In the genomic region with DNA sequence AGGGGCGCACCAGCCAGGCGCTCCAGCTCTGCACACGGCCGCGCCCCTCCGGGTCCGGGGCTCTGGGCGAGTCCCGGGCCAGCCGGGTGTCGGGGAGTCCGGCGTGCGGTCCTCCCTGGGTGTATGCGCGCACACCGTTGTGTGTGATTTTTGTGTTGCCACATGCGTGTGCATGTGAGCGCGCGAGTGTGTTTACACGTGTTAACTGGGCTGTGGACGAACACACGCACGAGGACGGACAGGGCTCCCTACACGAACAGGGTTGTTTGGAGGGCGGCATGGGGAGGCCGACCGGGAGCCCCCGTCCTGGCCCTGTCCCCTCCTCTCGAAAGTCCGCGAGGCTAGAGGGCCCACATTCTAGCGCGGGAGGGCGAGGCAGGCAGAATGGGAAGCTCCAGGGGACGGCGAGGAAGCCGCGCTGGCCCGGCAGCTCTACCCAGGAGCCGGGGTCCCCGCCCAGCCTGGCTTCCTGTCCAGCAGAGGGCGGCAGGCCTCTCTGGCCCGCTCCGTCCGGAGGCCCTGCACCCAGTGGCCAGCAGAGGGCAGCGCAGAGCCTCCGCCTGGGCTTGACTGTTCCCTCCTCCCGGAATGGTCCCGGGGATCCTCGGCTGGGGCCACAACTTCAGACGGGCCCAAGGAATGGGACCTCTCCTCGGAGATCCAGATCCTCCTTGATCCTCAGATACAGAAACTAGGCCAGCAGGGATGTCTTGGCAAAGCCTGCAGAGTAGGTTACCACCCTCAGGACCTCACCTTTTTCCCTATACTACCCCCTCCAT, we compare ENCODE assay signal across 8 cellular contexts. TPM values are rescaled to one million over a fixed set of nuclear protein-coding genes. Genes with fewer than 3 reads are reported as not detected.
DNase-seq lines count a peak whose midpoint lies in the region; ATAC-seq and FAIRE-seq lines count a peak whose summit lies in the region.

No MANE protein-coding gene starts in this region.

- H3K9me3 ChIP-seq in BLaER1 treated with 17β-estradiol and CSF1 and Interleukin-3, amounts not matched to agents 10 nM and 100 nM (replicated peaks in 1 of 11), result no peaks in the 10 kb centered on the region
- no peaks in the 10 kb centered on the region for H3K9me3 ChIP-seq in neuron (ENCODE audit: low read length)
- H3K9me3 ChIP-seq in subcutaneous abdominal adipose tissue (ENCODE audit: control insufficient read depth in 5 of 5, low read length in 5 of 5), result no peaks in the 10 kb centered on the region

- H3K27me3 ChIP-seq in BLaER1 treated with 17β-estradiol and CSF1 and Interleukin-3, amounts not matched to agents 10 nM and 100 nM, result peaks cover 73 to 90% (median 86%) of the 10 kb centered on the region in 11 experiments
- H3K27me3 ChIP-seq in neuron (ENCODE audit: insufficient read depth, low read length) (peaks cover 21% of the 10 kb centered on the region), subcutaneous abdominal adipose tissue (ENCODE audit: control insufficient read depth in 5 of 5, insufficient read depth in 4 of 5, low read length in 5 of 5) (peaks cover 28 to 51% (median 34%) of the 10 kb centered on the region in 5 donors)

- H3K9ac ChIP-seq in BLaER1 treated with 17β-estradiol and CSF1 and Interleukin-3, amounts not matched to agents 10 nM and 100 nM, result peak overlapping the region in 9 of 11 experiments; percentile 2 to 66 (median 43); a peak in 15 of 22 replicates
- peak overlapping the region in 1 of 5 donors; percentile 38 for H3K9ac ChIP-seq in subcutaneous abdominal adipose tissue (ENCODE audit: low read length in 5 of 5)

- no peaks in the 10 kb centered on the region for H3K36me3 ChIP-seq in BLaER1 treated with 17β-estradiol and CSF1 and Interleukin-3, amounts not matched to agents 10 nM and 100 nM
- H3K36me3 ChIP-seq in neuron (ENCODE audit: insufficient read depth, low read length), result no peaks in the 10 kb centered on the region
- no peaks in the 10 kb centered on the region for H3K36me3 ChIP-seq in subcutaneous abdominal adipose tissue (ENCODE audit: control insufficient read depth in 5 of 5, insufficient read depth in 5 of 5, low read length in 5 of 5)

- peak overlapping the region; percentile 46 for H2AFZ ChIP-seq in neuron (ENCODE audit: low read depth, low read length)

- H3K4me2 ChIP-seq in BLaER1 treated with 17β-estradiol and CSF1 and Interleukin-3, amounts not matched to agents 10 nM and 100 nM, result peak overlapping the region; percentile 75 to 99 (median 97)

- H3K4me1 ChIP-seq in BLaER1 treated with 17β-estradiol and CSF1 and Interleukin-3, amounts not matched to agents 10 nM and 100 nM, result peaks cover 0 to 32% (median 16%) of the 10 kb centered on the region in 10 experiments; a peak in 16 of 20 replicates
- H3K4me1 ChIP-seq in neuron (ENCODE audit: insufficient read depth, low read length), result peaks cover 31% of the 10 kb centered on the region
- H3K4me1 ChIP-seq in subcutaneous abdominal adipose tissue (ENCODE audit: control insufficient read depth in 5 of 5, insufficient read depth in 5 of 5, low read length in 5 of 5), result peaks cover 0 to 25% (median 16%) of the 10 kb centered on the region in 5 donors

- H3K27ac ChIP-seq in BLaER1 treated with 17β-estradiol and CSF1 and Interleukin-3, amounts not matched to agents 10 nM and 100 nM, result no peak overlapping the region
- H3K27ac ChIP-seq in subcutaneous abdominal adipose tissue (ENCODE audit: low read depth, low read length), result no peak overlapping the region

- H4K20me1 ChIP-seq in BLaER1 treated with 17β-estradiol and CSF1 and Interleukin-3, amounts not matched to agents 10 nM and 100 nM, result peaks cover 0 to 66% (median 20%) of the 10 kb centered on the region in 11 experiments; a peak in 15 of 22 replicates

- ATAC-seq in GM19324 (IDR thresholded peaks at IDR 0.05; ENCODE audit: low FRiP score, unreplicated experiment), result peak; percentile 53

- peak overlapping the region; percentile 43 to 70 (median 58) for H3K4me3 ChIP-seq in BLaER1 treated with 17β-estradiol and CSF1 and Interleukin-3, amounts not matched to agents 10 nM and 100 nM
- peak overlapping the region; percentile 61 for H3K4me3 ChIP-seq in neuron (ENCODE audit: low read length)
- peak overlapping the region; percentile 42 to 79 (median 63) for H3K4me3 ChIP-seq in subcutaneous abdominal adipose tissue (ENCODE audit: low read depth in 1 of 5, low read length in 5 of 5)

- DNase-seq in HuH-7 (ENCODE audit: low spot score) (peak; percentile 99), RPMI7951 (ENCODE audit: low read depth) (peak; percentile 72), frontal cortex (ENCODE audit: low spot score in 2 of 2) (peak; percentile 91 to 92)
- peak in 3 of 4 experiments; percentile 4 to 36 (median 24) for DNase-seq in activated naive CD4-positive, alpha-beta T cell (lab: John Stamatoyannopoulos, UW)

- no peak for FAIRE-seq in frontal cortex (lab: Jason Lieb, UNC)

RNA-seq across cellular contexts. Expression of gene LINGO1, which starts 0.6 kb away (rescaled TPM):
- not detected in 2 replicates for total RNA-seq in RPMI7951 (2014; rRNA removed; shearing (Covaris generic))
- 32.6 TPM for total RNA-seq in frontal cortex

Comparison
In these comparisons a context has a peak if more than half of its experiments do, and no peak if none do; other contexts are left out.
1. DNase-seq: peak in every context shown above with its lines; median percentile 99 in HuH-7; 92 in frontal cortex; 72 in RPMI7951; 24 in activated naive CD4-positive, alpha-beta T cell.
2. RNA of gene LINGO1, which starts 0.6 kb away (total RNA-seq): 32.6 TPM in frontal cortex (single experiment); not detected in RPMI7951; every median in the first group is over 10 times any median in the second.
3. Peak in every context shown above with its lines, with median percentiles within 50 percentile points of each other: H3K4me3 ChIP-seq.